In genomic region chr14:94051115-94051514, GRCh38 we compare ENCODE assay signal across 9 cellular contexts. TPM values are rescaled to one million over a fixed set of nuclear protein-coding genes. Genes with fewer than 3 reads are reported as not detected.
DNase-seq lines count a peak whose midpoint lies in the region; ATAC-seq and TF ChIP-seq lines count a peak whose summit lies in the region.
"Had no signal": no experiment of that assay in that cellular context is flagged by ENCODE, and none has a peak within 500 bp of the region (broad histone marks: within the 10 kb centered on the region; RNA-seq: fewer than 3 reads in every experiment).

No MANE protein-coding gene starts in this region.

- H3K36me3 ChIP-seq in GM06990 (ENCODE audit: control insufficient read depth, insufficient read depth, low read length) = peaks cover 39% of the 10 kb centered on the region
- no peaks in the 10 kb centered on the region for H3K36me3 ChIP-seq in parathyroid adenoma (ENCODE audit: control insufficient read depth, insufficient read depth, low read length)

- H3K27me3 ChIP-seq in GM06990 (replicated peaks; ENCODE audit: control insufficient read depth, insufficient read depth, low read length) = no peaks in the 10 kb centered on the region
- no peaks in the 10 kb centered on the region for H3K27me3 ChIP-seq in parathyroid adenoma (ENCODE audit: control insufficient read depth, insufficient read depth, low read length)

- no peak overlapping the region for H3K4me2 ChIP-seq in parathyroid adenoma (ENCODE audit: low read length)

- H3K79me2 ChIP-seq in parathyroid adenoma = peaks cover 4% of the 10 kb centered on the region

- ATAC-seq in SK-N-SH treated with all-trans-retinoic acid at 6 μM for 48 hours (peak; percentile 60), GM19463 (IDR thresholded peaks at IDR 0.05; ENCODE audit: unreplicated experiment) (no peak)

- H2AFZ ChIP-seq in parathyroid adenoma = no peak overlapping the region

- DNase-seq in GM06990 (ENCODE audit: extremely low read depth, insufficient read length) (no peak), fibroblast of villous mesenchyme (ENCODE audit: low read depth) (peak; percentile 36), cerebellar nuclear complex (lab: John Stamatoyannopoulos, UW) (no peak), SHP77 (lab: John Stamatoyannopoulos, UW) (no peak)
- no peak for DNase-seq in stimulated activated CD4-positive, alpha-beta T cell treated with anti-CD3 and anti-CD28 coated beads, Interleukin-15, amount 100 ng/mL, for 24 hours

- no peak overlapping the region for H3K9ac ChIP-seq in parathyroid adenoma

- H3K27ac ChIP-seq in parathyroid adenoma = peak overlapping the region; percentile 20

- TF ChIP-seq CTCF in GM06990 (IDR thresholded peaks at IDR 0.05; ENCODE audit: insufficient read depth, low read length, poor library complexity, severe bottlenecking) (peak; percentile 29), fibroblast of villous mesenchyme (IDR thresholded peaks at IDR 0.05; ENCODE audit: insufficient read depth, low read depth, low read length) (peak; percentile 37), parathyroid adenoma (IDR thresholded peaks at IDR 0.05) (peak; percentile 43)

- H3K4me1 ChIP-seq in parathyroid adenoma = peaks cover 18% of the 10 kb centered on the region

- no peak overlapping the region for H3K4me3 ChIP-seq in GM06990 (replicated peaks; ENCODE audit: low read depth, low read length)
- H3K4me3 ChIP-seq in fibroblast of villous mesenchyme (ENCODE audit: low read depth, low read length) = no peak overlapping the region
- no peak overlapping the region for H3K4me3 ChIP-seq in parathyroid adenoma (ENCODE audit: low read depth, low read length)

- H3K9me3 ChIP-seq in parathyroid adenoma (ENCODE audit: control insufficient read depth, low read length) = no peaks in the 10 kb centered on the region

TF ChIP-seq in SK-N-SH treated with all-trans-retinoic acid at 6 μM for 48 hours, 23 proteins besides CTCF, POLR2A, EP300 and RAD21:
- TF ChIP-seq SNAI2 (CRISPR knock-in tag; IDR thresholded peaks at IDR 0.05) (no peak), GLIS3 (CRISPR knock-in tag; IDR thresholded peaks at IDR 0.05) (no peak), ZNF8 (CRISPR knock-in tag; IDR thresholded peaks at IDR 0.05) (no peak), BACH2 (CRISPR knock-in tag; IDR thresholded peaks at IDR 0.05; ENCODE audit: borderline replicate concordance) (no peak), ZNF70 (CRISPR knock-in tag; IDR thresholded peaks at IDR 0.05) (no peak), POU6F1 (CRISPR knock-in tag; IDR thresholded peaks at IDR 0.05; ENCODE audit: borderline replicate concordance, low read depth) (no peak), ZFP30 (CRISPR knock-in tag; IDR thresholded peaks at IDR 0.05) (no peak), RARB (CRISPR knock-in tag; IDR thresholded peaks at IDR 0.05) (no peak)

RNA-seq across cellular contexts. Expression of gene OTUB2, which starts 25.0 kb away (rescaled TPM):
- 0.97 and 1.3 TPM in 2 replicates for total RNA-seq in fibroblast of villous mesenchyme

RNA-seq across cellular contexts. Expression of gene DDX24, which starts 29.9 kb away (rescaled TPM):
- total RNA-seq in fibroblast of villous mesenchyme = 92.1 and 128 TPM in 2 replicates

RNA-seq across cellular contexts. Expression of gene IFI27L1, which starts 30.0 kb away (rescaled TPM):
- total RNA-seq in fibroblast of villous mesenchyme = 9.9 and 15.8 TPM in 2 replicates

RNA-seq across cellular contexts. Expression of gene CCDC197, which starts 54.0 kb away (rescaled TPM):
- not detected in 2 replicates for total RNA-seq in fibroblast of villous mesenchyme
- total RNA-seq: urinary bladder had no signal

RNA-seq across cellular contexts. Expression of gene IFI27, which starts 59.4 kb away (rescaled TPM):
- 51.4 and 103 TPM in 2 replicates for total RNA-seq in fibroblast of villous mesenchyme
